ENCODE assay signal across 17 cellular contexts in genomic region chr14:80464531-80465149, GRCh38.
DNase-seq lines count a peak whose midpoint lies in the region; TF ChIP-seq lines count a peak whose summit lies in the region.
"Had no signal": no experiment of that assay in that cellular context is flagged by ENCODE, and none has a peak within 500 bp of the region (broad histone marks: within the 10 kb centered on the region; RNA-seq: fewer than 3 reads in every experiment).

No MANE protein-coding gene starts in this region.

- DNase-seq in NCI-H510A treated with DMSO at 0.1 percent for 48 hours (lab: John Stamatoyannopoulos, UW) (peak; percentile 7), NCI-H510A (lab: John Stamatoyannopoulos, UW) (no peak), SJSA1 (ENCODE audit: low read depth in 1 of 2, low spot score in 2 of 2) (peak; percentile 98), iPS DF 19.7 (ENCODE audit: low read depth, low spot score) (peak; percentile 61), vagina (ENCODE audit: extremely low spot score in 2 of 2) (no peak), NCI-H1105 treated with DMSO at 0.1 percent for 48 hours (lab: John Stamatoyannopoulos, UW) (no peak)
- no peak for DNase-seq in activated naive CD4-positive, alpha-beta T cell treated with Interleukin-2 at 50 U/mL for 16 hours
- DNase-seq: DMS 273 treated with DMSO at 0.1 percent for 48 hours, DND-41, HFFc6, MV-4-11, NCI-H1930, NCI-H774, PC-3, RPMI8226, SHP77 treated with DMSO at 0.1 percent for 48 hours had no signal

- H3K27ac ChIP-seq in SJSA1 (peak overlapping the region; percentile 98), vagina (no peak overlapping the region)
- H3K27ac ChIP-seq: KMS-11 had no signal

- TF ChIP-seq POLR2A in vagina (IDR thresholded peaks at IDR 0.05) = no peak

- H3K36me3 ChIP-seq in SJSA1 (no peaks in the 10 kb centered on the region), vagina (no peaks in the 10 kb centered on the region)

- no peak overlapping the region for H3K4me3 ChIP-seq in SJSA1
- no peak overlapping the region for H3K4me3 ChIP-seq in vagina

- H3K4me1 ChIP-seq in SJSA1 (replicated peaks) (peaks cover 32% of the 10 kb centered on the region), vagina (no peaks in the 10 kb centered on the region)

- no peaks in the 10 kb centered on the region; the same call in 1 of the 2 replicates for H3K9me3 ChIP-seq in SJSA1 (replicated peaks)
- no peaks in the 10 kb centered on the region for H3K9me3 ChIP-seq in vagina

- TF ChIP-seq CTCF in vagina (IDR thresholded peaks at IDR 0.05) = no peak

- intact Hi-C loops in vagina (cut with DNase I) = no loop called here

- H3K27me3 ChIP-seq in SJSA1 (replicated peaks) = no peaks in the 10 kb centered on the region
- no peaks in the 10 kb centered on the region for H3K27me3 ChIP-seq in vagina

Comparison
In these comparisons a context has a peak if more than half of its experiments do, and no peak if none do; other contexts are left out.
1. DNase-seq: peak in NCI-H510A treated with DMSO at 0.1 percent for 48 hours (single experiment), SJSA1 (2 of 2) and iPS DF 19.7 (single experiment); none in NCI-H510A (single experiment), vagina (0 of 2), activated naive CD4-positive, alpha-beta T cell treated with Interleukin-2 at 50 U/mL for 16 hours (single experiment) and NCI-H1105 treated with DMSO at 0.1 percent for 48 hours (single experiment).